ENCODE assay signal across 14 cellular contexts in the genomic region with DNA sequence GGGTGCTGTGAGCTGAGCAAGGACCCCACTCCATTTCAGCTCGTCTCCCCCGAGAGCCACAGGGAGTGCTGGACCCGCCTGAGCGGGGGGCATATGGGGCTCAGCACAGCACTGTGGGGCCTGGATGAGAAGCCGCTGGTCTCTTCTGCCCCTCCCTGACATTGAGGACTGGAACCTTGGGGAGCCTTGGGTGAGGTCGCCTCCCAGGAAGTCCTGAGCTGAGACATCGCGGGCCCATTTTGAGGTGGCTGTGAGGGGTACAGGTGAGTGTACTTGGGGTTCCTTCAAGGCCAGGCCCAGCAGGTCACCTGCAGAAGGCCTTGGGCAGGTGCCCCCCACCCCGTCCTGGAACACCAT. TPM values are rescaled to one million over a fixed set of nuclear protein-coding genes. Genes with fewer than 3 reads are reported as not detected.
DNase-seq lines count a peak whose midpoint lies in the region; TF ChIP-seq lines count a peak whose summit lies in the region.
"Had no signal": no experiment of that assay in that cellular context is flagged by ENCODE, and none has a peak within 500 bp of the region (broad histone marks: within the 10 kb centered on the region; RNA-seq: fewer than 3 reads in every experiment).

No MANE protein-coding gene starts in this region.

- no peak overlapping the region for H3K4me3 Mint-ChIP-seq in T-helper 2 cell treated with Interferon-gamma antibody and Interleukin-4, amounts not matched to agents 5 μg/mL and 100 μg/mL, for 36 hours
- H3K4me3 Mint-ChIP-seq in osteocyte (ENCODE audit: unreplicated experiment), result no peak overlapping the region

- no peak overlapping the region for H3K27ac Mint-ChIP-seq in T-helper 2 cell treated with Interferon-gamma antibody and Interleukin-4, amounts not matched to agents 5 μg/mL and 100 μg/mL, for 36 hours
- no peak overlapping the region for H3K27ac Mint-ChIP-seq in osteocyte (ENCODE audit: unreplicated experiment)

- peak; percentile 2 for DNase-seq in T-helper 2 cell treated with Interferon-gamma antibody and Interleukin-4, amounts not matched to agents 5 μg/mL and 100 μg/mL, for 36 hours (ENCODE audit: low spot score)
- DNase-seq in T-helper 2 cell, result no peak
- DNase-seq in D341Med (ENCODE audit: low spot score), result peak; percentile 4
- DNase-seq in ecto neural progenitor cell (ENCODE audit: low spot score), result peak; percentile 39
- peak; percentile 80 for DNase-seq in osteocyte (ENCODE audit: extremely low spot score, unreplicated experiment)
- no peak for DNase-seq in T-helper 9 cell
- DNase-seq in Kasumi-1 (lab: John Stamatoyannopoulos, UW), result no peak
- DNase-seq in HCEC 1CT, result no peak
- DNase-seq: DMS153, EL, NCI-H1436, NCI-H2029 treated with DMSO at 0.1 percent for 48 hours, NCI-H510A treated with DMSO at 0.1 percent for 48 hours, SHP77 treated with DMSO at 0.1 percent for 48 hours had no signal

- no peak for TF ChIP-seq CTCF in osteocyte (IDR thresholded peaks at IDR 0.05)

- H3K27me3 Mint-ChIP-seq in T-helper 2 cell treated with Interferon-gamma antibody and Interleukin-4, amounts not matched to agents 5 μg/mL and 100 μg/mL, for 36 hours (ENCODE audit: low read depth), result peaks cover 8% of the 10 kb centered on the region
- peaks cover 9% of the 10 kb centered on the region for H3K27me3 Mint-ChIP-seq in osteocyte (ENCODE audit: unreplicated experiment)

- no peaks in the 10 kb centered on the region for H3K9me3 Mint-ChIP-seq in T-helper 2 cell treated with Interferon-gamma antibody and Interleukin-4, amounts not matched to agents 5 μg/mL and 100 μg/mL, for 36 hours
- H3K9me3 Mint-ChIP-seq in osteocyte (ENCODE audit: unreplicated experiment), result no peaks in the 10 kb centered on the region

- H3K36me3 Mint-ChIP-seq in T-helper 2 cell treated with Interferon-gamma antibody and Interleukin-4, amounts not matched to agents 5 μg/mL and 100 μg/mL, for 36 hours (ENCODE audit: low read depth), result no peaks in the 10 kb centered on the region
- no peaks in the 10 kb centered on the region for H3K36me3 Mint-ChIP-seq in osteocyte (ENCODE audit: unreplicated experiment)

- H3K4me1 Mint-ChIP-seq in T-helper 2 cell treated with Interferon-gamma antibody and Interleukin-4, amounts not matched to agents 5 μg/mL and 100 μg/mL, for 36 hours (ENCODE audit: low read depth), result peaks cover 7% of the 10 kb centered on the region
- no peaks in the 10 kb centered on the region for H3K4me1 Mint-ChIP-seq in osteocyte (ENCODE audit: unreplicated experiment)

RNA-seq across cellular contexts. Expression of a gene that starts 3.1 kb away (rescaled TPM):
- total RNA-seq in osteocyte, result not detected in 2 replicates

RNA-seq across cellular contexts. Expression of a gene that starts 5.9 kb away (rescaled TPM):
- not detected in 2 replicates for total RNA-seq in osteocyte

Comparison
In these comparisons a context has a peak if more than half of its experiments do, and no peak if none do; other contexts are left out.
1. DNase-seq: peak in T-helper 2 cell treated with Interferon-gamma antibody and Interleukin-4, amounts not matched to agents 5 μg/mL and 100 μg/mL, for 36 hours (single experiment), D341Med (single experiment), ecto neural progenitor cell (single experiment) and osteocyte (single experiment); none in T-helper 2 cell (0 of 5), T-helper 9 cell (single experiment), Kasumi-1 (0 of 2) and HCEC 1CT (single experiment).